Comparison of ENCODE assay signal across 13 cellular contexts in the genomic region with DNA sequence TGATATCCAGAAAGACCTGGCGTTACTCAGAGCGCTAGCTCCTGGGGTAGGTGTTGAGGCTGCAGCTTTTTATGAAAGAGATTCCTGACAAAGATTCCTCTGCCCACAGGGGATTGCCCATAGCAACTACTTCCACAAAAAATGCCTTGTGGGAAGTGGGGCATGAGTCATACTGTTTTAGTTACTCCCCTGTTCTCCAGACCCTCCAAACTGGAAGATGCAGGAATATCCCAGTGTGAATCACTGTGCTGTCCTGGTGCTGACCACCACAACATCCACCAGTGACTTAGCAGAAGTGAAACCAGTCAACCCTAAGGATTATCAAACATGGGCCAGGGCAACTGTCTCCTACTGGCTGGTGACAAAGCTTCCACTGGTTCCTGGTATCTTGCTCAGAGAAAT.
DNase-seq lines count a peak whose midpoint lies in the region; ATAC-seq, FAIRE-seq and TF ChIP-seq lines count a peak whose summit lies in the region.
"Had no signal": no experiment of that assay in that cellular context is flagged by ENCODE, and none has a peak within 500 bp of the region (broad histone marks: within the 10 kb centered on the region; RNA-seq: fewer than 3 reads in every experiment).

No MANE protein-coding gene starts in this region.

- no peak overlapping the region for H2AFZ ChIP-seq in keratinocyte (ENCODE audit: control insufficient read depth, low read length)

- dilution Hi-C loops in keratinocyte (cut with MboI; ENCODE audit: extremely low pct_ligation_motif_present, low sequenced_read_pairs), result no loop called here

- H3K4me1 ChIP-seq in keratinocyte (ENCODE audit: control insufficient read depth, extremely low read depth, insufficient read depth, low read length), result peaks cover 6% of the 10 kb centered on the region
- H3K4me1 ChIP-seq in CD8-positive, alpha-beta memory T cell (ENCODE audit: insufficient read depth, low read length), result no peaks in the 10 kb centered on the region

- no peaks in the 10 kb centered on the region for H3K9me1 ChIP-seq in keratinocyte (ENCODE audit: control insufficient read depth, extremely low read depth, insufficient read depth, low read length)

- peak overlapping the region; percentile 68 for H3K27ac ChIP-seq in keratinocyte (ENCODE audit: control insufficient read depth, insufficient read depth, low read length)
- no peak overlapping the region for H3K27ac ChIP-seq in CD8-positive, alpha-beta memory T cell (ENCODE audit: low read depth, low read length)
- H3K27ac ChIP-seq: C4-2B, skin epidermis had no signal

- DNase-seq in ACHN (peak; percentile 92), HS-5 (ENCODE audit: low read depth) (peak; percentile 86), astrocyte of the hippocampus (ENCODE audit: low read depth, low spot score) (peak; percentile 95), keratinocyte (ENCODE audit: low read depth, low spot score) (peak; percentile 53)
- no peak for DNase-seq in CD8-positive, alpha-beta memory T cell
- DNase-seq in stimulated activated CD4-positive, alpha-beta T cell treated with anti-CD3 and anti-CD28 coated beads, Interleukin-15, amount 100 ng/mL, for 24 hours, result no peak
- DNase-seq: NCI-H526 treated with DMSO at 0.1 percent for 48 hours had no signal

- peak overlapping the region; percentile 53 for H3K4me2 ChIP-seq in keratinocyte (ENCODE audit: control insufficient read depth, extremely low read depth, insufficient read depth, low read depth, low read length)

- no peaks in the 10 kb centered on the region for H3K36me3 ChIP-seq in keratinocyte (ENCODE audit: control insufficient read depth in 2 of 2, extremely low read depth in 1 of 2, insufficient read depth in 2 of 2, low read length in 2 of 2)
- H3K36me3 ChIP-seq in CD8-positive, alpha-beta memory T cell (ENCODE audit: insufficient read depth, low read length), result no peaks in the 10 kb centered on the region

- CTCF ChIA-PET in CD8-positive, alpha-beta memory T cell (lab: Charles Lee), result no interaction called here

- peaks cover 0 to 20% (median 0%) of the 10 kb centered on the region in 5 donors for H3K9me3 Mint-ChIP-seq in CD8-positive, alpha-beta memory T cell

- H3K9ac ChIP-seq in keratinocyte (ENCODE audit: control insufficient read depth, extremely low read depth, insufficient read depth, low read length), result no peak overlapping the region

- H3K4me3 Mint-ChIP-seq in CD8-positive, alpha-beta memory T cell, result no peak overlapping the region
- H3K4me3 Mint-ChIP-seq: stimulated activated effector memory CD8-positive, alpha-beta T cell treated with anti-CD3 and anti-CD28 coated beads, Interleukin-12 subunit alpha, Interleukin-12 subunit beta, amount 100 ng/mL, for 72 hours had no signal

- ATAC-seq in HG02571 (IDR thresholded peaks at IDR 0.05; ENCODE audit: unreplicated experiment), result no peak
- ATAC-seq in HG03565 (IDR thresholded peaks at IDR 0.05; ENCODE audit: unreplicated experiment), result no peak
- ATAC-seq: stimulated activated effector memory CD8-positive, alpha-beta T cell treated with anti-CD3 and anti-CD28 coated beads, Interleukin-12 subunit alpha, Interleukin-12 subunit beta, amount 100 ng/mL, for 72 hours had no signal

- no peaks in the 10 kb centered on the region for H3K4me1 Mint-ChIP-seq in CD8-positive, alpha-beta memory T cell
- H3K4me1 Mint-ChIP-seq: stimulated activated effector memory CD8-positive, alpha-beta T cell treated with anti-CD3 and anti-CD28 coated beads, Interleukin-12 subunit alpha, Interleukin-12 subunit beta, amount 100 ng/mL, for 72 hours had no signal

- TF ChIP-seq CTCF in keratinocyte (optimal IDR thresholded peaks at IDR 0.05 in 1 of 3, IDR thresholded peaks at IDR 0.05 in 1 of 3, conservative IDR thresholded peaks at IDR 0.05 in 1 of 3; ENCODE audit: extremely low read depth in 1 of 3, insufficient read depth in 2 of 3, low read length in 3 of 3), result no peak

- no peaks in the 10 kb centered on the region for H3K9me3 ChIP-seq in keratinocyte (ENCODE audit: control insufficient read depth, low read depth, low read length)
- H3K9me3 ChIP-seq in CD8-positive, alpha-beta memory T cell (ENCODE audit: low read length), result no peaks in the 10 kb centered on the region

- H3K36me3 Mint-ChIP-seq in CD8-positive, alpha-beta memory T cell, result peaks cover 0 to 2% (median 0%) of the 10 kb centered on the region in 3 donors
- H3K36me3 Mint-ChIP-seq: stimulated activated effector memory CD8-positive, alpha-beta T cell treated with anti-CD3 and anti-CD28 coated beads, Interleukin-12 subunit alpha, Interleukin-12 subunit beta, amount 100 ng/mL, for 72 hours had no signal

- no peaks in the 10 kb centered on the region for H4K20me1 ChIP-seq in keratinocyte (ENCODE audit: control insufficient read depth, extremely low read depth, insufficient read depth, low read length)

- in situ Hi-C loops in ACHN (cut with HindIII; ENCODE audit: low pct_ligation_motif_present, low pct_unique_long_range_greater_than_20kb, low sequenced_read_pairs), result no loop called here

- no peaks in the 10 kb centered on the region for H3K79me2 ChIP-seq in keratinocyte (ENCODE audit: control insufficient read depth, insufficient read depth, low read length)

- peak; percentile 71 for FAIRE-seq in keratinocyte (lab: Jason Lieb, UNC)
- FAIRE-seq: endometrium had no signal

- H3K27ac Mint-ChIP-seq in CD8-positive, alpha-beta memory T cell, result no peak overlapping the region
- H3K27ac Mint-ChIP-seq: stimulated activated effector memory CD8-positive, alpha-beta T cell treated with anti-CD3 and anti-CD28 coated beads, Interleukin-12 subunit alpha, Interleukin-12 subunit beta, amount 100 ng/mL, for 72 hours had no signal

- H3K4me3 ChIP-seq in keratinocyte (ENCODE audit: control insufficient read depth in 2 of 3, extremely low read depth in 1 of 3, insufficient read depth in 2 of 3, low read depth in 1 of 3, low read length in 3 of 3), result no peak overlapping the region
- no peak overlapping the region for H3K4me3 ChIP-seq in CD8-positive, alpha-beta memory T cell (ENCODE audit: low read length)
- H3K4me3 ChIP-seq: skin epidermis had no signal

- H3K27me3 ChIP-seq in keratinocyte (ENCODE audit: control insufficient read depth, extremely low read depth, insufficient read depth, low read length), result no peaks in the 10 kb centered on the region
- H3K27me3 ChIP-seq in CD8-positive, alpha-beta memory T cell (ENCODE audit: insufficient read depth, low read length, poor library complexity, severe bottlenecking), result no peaks in the 10 kb centered on the region

- H3K27me3 Mint-ChIP-seq in CD8-positive, alpha-beta memory T cell, result no peaks in the 10 kb centered on the region

- POLR2A ChIA-PET in CD8-positive, alpha-beta memory T cell (lab: Charles Lee), result no interaction called here

Comparison
In these comparisons a context has a peak if more than half of its experiments do, and no peak if none do; other contexts are left out.
1. DNase-seq: peak in ACHN (single experiment), HS-5 (single experiment), astrocyte of the hippocampus (single experiment) and keratinocyte (single experiment); none in CD8-positive, alpha-beta memory T cell (0 of 5) and stimulated activated CD4-positive, alpha-beta T cell treated with anti-CD3 and anti-CD28 coated beads, Interleukin-15, amount 100 ng/mL, for 24 hours (single experiment).